1 cellular context compared by ENCODE assay signal in the genomic region with DNA sequence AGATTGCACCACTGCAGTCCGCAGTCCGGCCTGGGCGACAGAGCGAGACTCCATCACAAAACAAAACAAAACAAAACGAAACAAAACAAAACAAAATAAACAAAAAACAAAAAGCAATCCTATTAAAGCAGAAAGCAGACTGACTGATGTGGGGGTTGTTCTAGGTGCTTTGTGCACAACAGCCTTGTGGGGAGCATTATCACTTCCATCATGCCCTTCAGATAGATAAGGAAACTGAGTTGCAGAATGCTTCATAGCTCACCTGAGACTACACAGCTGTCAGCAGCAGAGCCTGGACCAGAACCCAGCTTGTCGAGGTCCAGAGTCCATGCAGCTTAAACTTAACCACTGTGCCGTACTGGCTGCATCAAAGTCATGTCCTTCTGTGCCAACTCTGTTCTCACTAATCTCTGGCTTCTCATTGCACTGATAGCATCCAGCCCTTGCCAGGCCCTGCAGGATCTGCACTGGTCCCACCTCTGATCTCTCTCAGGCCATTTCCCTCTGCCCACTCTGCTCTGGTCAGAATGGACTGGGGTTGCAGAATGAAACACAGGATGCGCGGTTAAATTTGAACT.
TF ChIP-seq lines count a peak whose summit lies in the region.

No MANE protein-coding gene starts in this region.

TF ChIP-seq in HCT116, 20 proteins besides CTCF, POLR2A, EP300 and RAD21 (continued from another document):
- TF ChIP-seq, protein P1, sequence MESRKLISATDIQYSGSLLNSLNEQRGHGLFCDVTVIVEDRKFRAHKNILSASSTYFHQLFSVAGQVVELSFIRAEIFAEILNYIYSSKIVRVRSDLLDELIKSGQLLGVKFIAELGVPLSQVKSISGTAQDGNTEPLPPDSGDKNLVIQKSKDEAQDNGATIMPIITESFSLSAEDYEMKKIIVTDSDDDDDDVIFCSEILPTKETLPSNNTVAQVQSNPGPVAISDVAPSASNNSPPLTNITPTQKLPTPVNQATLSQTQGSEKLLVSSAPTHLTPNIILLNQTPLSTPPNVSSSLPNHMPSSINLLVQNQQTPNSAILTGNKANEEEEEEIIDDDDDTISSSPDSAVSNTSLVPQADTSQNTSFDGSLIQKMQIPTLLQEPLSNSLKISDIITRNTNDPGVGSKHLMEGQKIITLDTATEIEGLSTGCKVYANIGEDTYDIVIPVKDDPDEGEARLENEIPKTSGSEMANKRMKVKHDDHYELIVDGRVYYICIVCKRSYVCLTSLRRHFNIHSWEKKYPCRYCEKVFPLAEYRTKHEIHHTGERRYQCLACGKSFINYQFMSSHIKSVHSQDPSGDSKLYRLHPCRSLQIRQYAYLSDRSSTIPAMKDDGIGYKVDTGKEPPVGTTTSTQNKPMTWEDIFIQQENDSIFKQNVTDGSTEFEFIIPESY (IDR thresholded peaks at IDR 0.05; ENCODE audit: extremely low read depth, insufficient replicate concordance, low read length): no peak
- TF ChIP-seq ZFX (IDR thresholded peaks at IDR 0.05): no peak
- TF ChIP-seq CEBPB (IDR thresholded peaks at IDR 0.05; ENCODE audit: low read depth): no peak
- TF ChIP-seq EZH2phosphoT487 (IDR thresholded peaks at IDR 0.05; ENCODE audit: borderline replicate concordance): no peak
- TF ChIP-seq, protein P2, sequence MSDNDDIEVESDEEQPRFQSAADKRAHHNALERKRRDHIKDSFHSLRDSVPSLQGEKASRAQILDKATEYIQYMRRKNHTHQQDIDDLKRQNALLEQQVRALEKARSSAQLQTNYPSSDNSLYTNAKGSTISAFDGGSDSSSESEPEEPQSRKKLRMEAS (IDR thresholded peaks at IDR 0.05): no peak
- TF ChIP-seq JUND (IDR thresholded peaks at IDR 0.05): no peak
- no peak for TF ChIP-seq ELF1 (IDR thresholded peaks at IDR 0.05; ENCODE audit: borderline replicate concordance, low read depth)
- no peak for TF ChIP-seq CBX3 (IDR thresholded peaks at IDR 0.05; ENCODE audit: low read depth)
- no peak for TF ChIP-seq FOSL1 (IDR thresholded peaks at IDR 0.05; ENCODE audit: low read depth)
- TF ChIP-seq SIN3A (IDR thresholded peaks at IDR 0.05; ENCODE audit: low read depth): no peak
- TF ChIP-seq POLR2AphosphoS5 (IDR thresholded peaks at IDR 0.05; ENCODE audit: low read depth, low read length): no peak
- no peak for TF ChIP-seq ZNF274 (IDR thresholded peaks at IDR 0.05; ENCODE audit: low read depth, low read length)
- TF ChIP-seq SP1 (IDR thresholded peaks at IDR 0.05; ENCODE audit: low read depth): no peak
- no peak for TF ChIP-seq EZH2 (IDR thresholded peaks at IDR 0.05)
